Comparison of ENCODE assay signal across 2 cellular contexts in genomic region chr3:188019761-188020160, GRCh38.
TF ChIP-seq lines count a peak whose summit lies in the region.

No MANE protein-coding gene starts in this region.

TF ChIP-seq in IMR-90, 13 proteins besides CTCF, POLR2A, EP300 and RAD21:
- TF ChIP-seq SMC3 (IDR thresholded peaks at IDR 0.05; ENCODE audit: low read depth, low read length) (no peak), CHD1 (IDR thresholded peaks at IDR 0.05; ENCODE audit: low read depth, low read length) (no peak), CEBPB (IDR thresholded peaks at IDR 0.05; ENCODE audit: low read depth, low read length) (no peak), MAZ (IDR thresholded peaks at IDR 0.05; ENCODE audit: borderline replicate concordance, low read depth, low read length) (no peak), MXI1 (IDR thresholded peaks at IDR 0.05; ENCODE audit: borderline replicate concordance, low read depth, low read length) (no peak), RCOR1 (IDR thresholded peaks at IDR 0.05; ENCODE audit: insufficient replicate concordance, low read length) (no peak), ELK1 (IDR thresholded peaks at IDR 0.05; ENCODE audit: borderline replicate concordance, low read depth, low read length) (no peak), NFE2L2 (IDR thresholded peaks at IDR 0.05; ENCODE audit: low read depth, low read length) (no peak), FOS (IDR thresholded peaks at IDR 0.05; ENCODE audit: low read depth, low read length) (no peak), MAFK (IDR thresholded peaks at IDR 0.05; ENCODE audit: low read depth, low read length) (no peak), BHLHE40 (IDR thresholded peaks at IDR 0.05; ENCODE audit: low read depth, low read length) (no peak), RFX5 (IDR thresholded peaks at IDR 0.05; ENCODE audit: low read depth, low read length) (no peak), USF2 (IDR thresholded peaks at IDR 0.05; ENCODE audit: low read depth, low read length) (no peak)

TF ChIP-seq in HepG2, 621 proteins besides CTCF, POLR2A, EP300 and RAD21:
- TF ChIP-seq ZNF3 (CRISPR knock-in tag; IDR thresholded peaks at IDR 0.05): no peak
- peak; percentile 92 for TF ChIP-seq KAT2B (IDR thresholded peaks at IDR 0.05; ENCODE audit: borderline replicate concordance, low read depth, low read length)
- TF ChIP-seq ONECUT2 (CRISPR knock-in tag; IDR thresholded peaks at IDR 0.05): 0 out of 2 replicates have a peak, but pooled peaks have one; percentile 60
- TF ChIP-seq TOE1 (CRISPR knock-in tag; IDR thresholded peaks at IDR 0.05): no peak
- peak; percentile 65 for TF ChIP-seq BCL6 (CRISPR knock-in tag; IDR thresholded peaks at IDR 0.05)
- 0 out of 2 replicates have a peak, but pooled peaks have one; percentile 18 for TF ChIP-seq GATAD2A (CRISPR knock-in tag; IDR thresholded peaks at IDR 0.05)
- TF ChIP-seq MXI1 (IDR thresholded peaks at IDR 0.05; ENCODE audit: borderline replicate concordance, low read depth, low read length): no peak
- TF ChIP-seq ZBTB25 (CRISPR knock-in tag; IDR thresholded peaks at IDR 0.05): no peak
- TF ChIP-seq PAXIP1 (CRISPR knock-in tag; conservative IDR thresholded peaks at IDR 0.05): peak; percentile 21; the same call in 1 of the 2 replicates
